ENCODE assay signal across 8 cellular contexts in genomic region chr5:43007246-43007910, GRCh38. TPM values are rescaled to one million over a fixed set of nuclear protein-coding genes. Genes with fewer than 3 reads are reported as not detected.
DNase-seq lines count a peak whose midpoint lies in the region; ATAC-seq and TF ChIP-seq lines count a peak whose summit lies in the region.

No MANE protein-coding gene starts in this region.

- H3K4me3 Mint-ChIP-seq in stimulated activated memory B cell treated with anti-CD40 and anti-IgM and Interleukin-4, amounts not matched to agents 10 μg/mL and 1 μg/mL and 100 μg/mL, for 72 hours, result peak overlapping the region; percentile 92

- TSS peak; percentile 54 for BruUV-seq in OCI-LY7 (replicated peaks; lab: Mats Ljungman, UMichigan)

- POLR2A ChIA-PET in BJ (lab: Charles Lee) (interaction anchor here (0.6 to 1.1 kb wide), 5 partner anchors 10 to 189 kb away, joined by 3 to 10 read pairs (median 4); no protein-coding TSS in a partner anchor), OCI-LY7 (lab: Charles Lee) (interaction anchor here (0.6 to 4.7 kb wide), 9 partner anchors 8 to 114 kb away, joined by 3 to 88 read pairs (median 6); partner anchors contain the start of gene ZNF131)

- H3K27me3 ChIP-seq in BJ (ENCODE audit: control insufficient read depth, insufficient read depth, low read length), result no peaks in the 10 kb centered on the region
- H3K27me3 ChIP-seq in muscle layer of colon (ENCODE audit: control insufficient read depth in 1 of 2, insufficient read depth in 2 of 2, low read length in 2 of 2), result peaks cover 20 to 41% of the 10 kb centered on the region in 2 donors

- H3K27ac ChIP-seq in OCI-LY7 (ENCODE audit: low read depth, low read length, poor library complexity, severe bottlenecking), result peak overlapping the region; percentile 86
- H3K27ac ChIP-seq in muscle layer of colon (ENCODE audit: low read depth, low read length), result peak overlapping the region; percentile 67

- CTCF ChIA-PET in BJ (lab: Yijun Ruan, JAX), result interaction anchor here (0.5 to 2.5 kb wide), 11 partner anchors 9 to 99 kb away, joined by 3 to 11 read pairs (median 4); no protein-coding TSS in a partner anchor
- CTCF ChIA-PET in OCI-LY7 (lab: Charles Lee; ENCODE audit: unreplicated experiment), result interaction anchor here (0.8 to 1.5 kb wide), 4 partner anchors 12 to 113 kb away, joined by 3 read pairs; partner anchors contain the start of gene ZNF131

- H3K9me2 ChIP-seq in OCI-LY7 (ENCODE audit: insufficient read depth, low read length), result no peaks in the 10 kb centered on the region

- H3K4me1 Mint-ChIP-seq in stimulated activated memory B cell treated with anti-CD40 and anti-IgM and Interleukin-4, amounts not matched to agents 10 μg/mL and 1 μg/mL and 100 μg/mL, for 72 hours, result peaks cover 30% of the 10 kb centered on the region

- no peak overlapping the region for H3K9ac ChIP-seq in muscle layer of colon (ENCODE audit: low read length)

- H3K36me3 Mint-ChIP-seq in stimulated activated memory B cell treated with anti-CD40 and anti-IgM and Interleukin-4, amounts not matched to agents 10 μg/mL and 1 μg/mL and 100 μg/mL, for 72 hours, result no peaks in the 10 kb centered on the region

- peak overlapping the region; percentile 83 for H3K27ac Mint-ChIP-seq in stimulated activated memory B cell treated with anti-CD40 and anti-IgM and Interleukin-4, amounts not matched to agents 10 μg/mL and 1 μg/mL and 100 μg/mL, for 72 hours

- H3K4me2 ChIP-seq in OCI-LY7 (ENCODE audit: low read length), result peak overlapping the region; percentile 96

- DNase-seq in BJ (ENCODE audit: low read depth), result no peak
- DNase-seq in HuH-7 (ENCODE audit: low spot score), result peak; percentile 76
- peak; percentile 82 for DNase-seq in OCI-LY7 (ENCODE audit: low spot score)
- DNase-seq in activated T-cell treated with anti-CD3 and anti-CD28 coated beads for 48 hours (ENCODE audit: low read depth), result peak; percentile 68

- H3K4me3 ChIP-seq in BJ (ENCODE audit: low read depth, low read length) (peak overlapping the region; percentile 30), OCI-LY7 (ENCODE audit: low read depth, low read length, poor library complexity, severe bottlenecking) (peak overlapping the region; percentile 70), muscle layer of colon (ENCODE audit: low read depth in 1 of 2, low read length in 2 of 2) (peak overlapping the region; percentile 0 to 63)

- H3K4me1 ChIP-seq in OCI-LY7 (ENCODE audit: insufficient read depth, low read length, poor library complexity, severe bottlenecking) (peaks cover 32% of the 10 kb centered on the region), muscle layer of colon (ENCODE audit: insufficient read depth, low read length) (peaks cover 4% of the 10 kb centered on the region)

- H3K9me3 Mint-ChIP-seq in stimulated activated memory B cell treated with anti-CD40 and anti-IgM and Interleukin-4, amounts not matched to agents 10 μg/mL and 1 μg/mL and 100 μg/mL, for 72 hours, result no peaks in the 10 kb centered on the region

- H4K20me1 ChIP-seq in OCI-LY7 (ENCODE audit: insufficient read depth, low read length), result no peaks in the 10 kb centered on the region

- peak; percentile 20 for ATAC-seq in GM21381 (IDR thresholded peaks at IDR 0.05; ENCODE audit: unreplicated experiment)
- peak; percentile 57 for ATAC-seq in esophagus mucosa
- peak; percentile 60 for ATAC-seq in stimulated activated memory B cell treated with anti-CD40 and anti-IgM and Interleukin-4, amounts not matched to agents 10 μg/mL and 1 μg/mL and 100 μg/mL, for 72 hours

- TF ChIP-seq CTCF in BJ (IDR thresholded peaks at IDR 0.05; ENCODE audit: insufficient read depth, low read depth, low read length) (no peak), OCI-LY7 (conservative IDR thresholded peaks at IDR 0.05; ENCODE audit: low read length) (no peak)

- H3K9me3 ChIP-seq in OCI-LY7 (ENCODE audit: low read length) (no peaks in the 10 kb centered on the region), muscle layer of colon (ENCODE audit: low read length) (peaks cover 4% of the 10 kb centered on the region)

- H3K79me2 ChIP-seq in OCI-LY7 (ENCODE audit: insufficient read depth, low read depth, low read length), result no peaks in the 10 kb centered on the region

- H3K36me3 ChIP-seq in BJ (ENCODE audit: control insufficient read depth, insufficient read depth, low read length) (no peaks in the 10 kb centered on the region), OCI-LY7 (ENCODE audit: insufficient read depth, low read length) (no peaks in the 10 kb centered on the region), muscle layer of colon (ENCODE audit: insufficient read depth, low read length) (no peaks in the 10 kb centered on the region)

- H3K27me3 Mint-ChIP-seq in stimulated activated memory B cell treated with anti-CD40 and anti-IgM and Interleukin-4, amounts not matched to agents 10 μg/mL and 1 μg/mL and 100 μg/mL, for 72 hours, result no peaks in the 10 kb centered on the region

- intact Hi-C loops in OCI-LY7 (cut with micrococcal nuclease; ENCODE audit: unreplicated experiment), result loop anchor here (5.0 kb wide), 1 partner anchor 595 kb away; the partner anchor contains the start of gene NNT

- H2AFZ ChIP-seq in OCI-LY7 (ENCODE audit: low read length), result peak overlapping the region; percentile 96

RNA-seq across cellular contexts. Expression of gene ANXA2R, which starts 32.7 kb away (rescaled TPM):
- polyA plus RNA-seq in BJ (2011; rRNA removed), result 0.53 and 0.74 TPM in 2 replicates
- 2.4 and 3.0 TPM in 2 replicates for polyA minus RNA-seq in BJ (2011; rRNA and poly(A)+ RNA removed)
- total RNA-seq in OCI-LY7 (2014; rRNA removed; shearing (Covaris generic)), result 13.5 and 15.4 TPM in 2 replicates
- total RNA-seq in OCI-LY7 (2022), result 11.4 and 15.1 TPM in 2 replicates
- 1.8 TPM for total RNA-seq in esophagus mucosa
